In genomic region chr1:16895602-16896315, GRCh38 we compare ENCODE assay signal across 8 cellular contexts. TPM values are rescaled to one million over a fixed set of nuclear protein-coding genes. Genes with fewer than 3 reads are reported as not detected.
A peak's percentile ranks its signal among the peaks of the same experiment; 100 is the strongest.
DNase-seq lines count a peak whose midpoint lies in the region; ATAC-seq and FAIRE-seq lines count a peak whose summit lies in the region.
"Not testable (repeated sequence)": the region's sequence is repeated elsewhere in the genome, so short reads cannot be mapped to it uniquely, and the experiment has no call there.

Gene RNU1-2 (plus strand): TSS chr1:16895980.

- not testable (repeated sequence) for H4K91ac ChIP-seq in neuronal stem cell (ENCODE audit: low read depth, low read length, poor library complexity)

- H2AK5ac ChIP-seq in neuronal stem cell (ENCODE audit: low read depth, low read length): not testable (repeated sequence)

- H3K79me1 ChIP-seq in neuronal stem cell (ENCODE audit: low read depth, low read length): not testable (repeated sequence)

- peak; percentile 89 for FAIRE-seq in frontal cortex (lab: Jason Lieb, UNC)

- H3K4me3 ChIP-seq in GM08714 (ENCODE audit: low read length) (peak within 1 kb of the TSS; percentile 61), SK-N-MC (peak within 1 kb of the TSS; percentile 75), neuronal stem cell (ENCODE audit: low read length in 2 of 2) (peak within 1 kb of the TSS; percentile 45 to 62)

- peak within 1 kb of the TSS; percentile 73 for H3K23ac ChIP-seq in neuronal stem cell (ENCODE audit: low read depth, low read length, poor library complexity)

- WGBS in neuronal stem cell (ENCODE audit: extremely low coverage in 2 of 2, insufficient read length in 2 of 2, insufficient replicate concordance in 1 of 2), 2 donors: no CpG with 5 or more reads among the region's 39 CpGs

- H3K4ac ChIP-seq in neuronal stem cell (ENCODE audit: low read length): not testable (repeated sequence)

- H3K4me2 ChIP-seq in neuronal stem cell (ENCODE audit: insufficient read depth, low read length, poor library complexity, severe bottlenecking): peak within 1 kb of the TSS; percentile 31

- peak within 1 kb of the TSS; percentile 78 for H3K18ac ChIP-seq in neuronal stem cell (ENCODE audit: low read length)

- H2BK15ac ChIP-seq in neuronal stem cell (ENCODE audit: low read length): not testable (repeated sequence)

- H3K14ac ChIP-seq in neuronal stem cell (ENCODE audit: low read length): not testable (repeated sequence)

- H3K27me3 ChIP-seq in neuronal stem cell (ENCODE audit: control insufficient read depth in 3 of 3, insufficient read depth in 3 of 3, low read depth in 1 of 3, low read length in 3 of 3): not testable (repeated sequence)

- H3K36me3 ChIP-seq in SK-N-MC (ENCODE audit: insufficient read depth, low read length); neuronal stem cell (replicated peaks in 1 of 2; ENCODE audit: control insufficient read depth in 2 of 2, insufficient read depth in 2 of 2, low read length in 2 of 2): not testable (repeated sequence)

- not testable (repeated sequence) for H2BK120ac ChIP-seq in neuronal stem cell (ENCODE audit: low read depth, low read length)

- not testable (repeated sequence) for H3K9me3 ChIP-seq in SK-N-MC (ENCODE audit: low read depth, low read length); neuronal stem cell (replicated peaks in 1 of 2; ENCODE audit: control insufficient read depth in 2 of 2, insufficient read depth in 1 of 2, low read depth in 1 of 2, low read length in 2 of 2)

- H4K8ac ChIP-seq in neuronal stem cell (ENCODE audit: low read depth, low read length): not testable (repeated sequence)

- not testable (repeated sequence) for H3K4me1 ChIP-seq in neuronal stem cell (ENCODE audit: control insufficient read depth in 2 of 2, insufficient read depth in 1 of 2, low read depth in 1 of 2, low read length in 2 of 2)

- peak within 1 kb of the TSS; percentile 99 for H2BK5ac ChIP-seq in neuronal stem cell (ENCODE audit: low read length)

- H3K9ac ChIP-seq in SK-N-MC (ENCODE audit: insufficient read length) (peak within 1 kb of the TSS; percentile 86), neuronal stem cell (ENCODE audit: low read depth, low read length, poor library complexity) (peak within 1 kb of the TSS; percentile 30)

- H3K27ac ChIP-seq in SK-N-MC (peak within 1 kb of the TSS; percentile 97), neuronal stem cell (replicated peaks; ENCODE audit: low read length) (peak within 1 kb of the TSS; percentile 87)

- not testable (repeated sequence) for H2BK12ac ChIP-seq in neuronal stem cell (ENCODE audit: low read length)

- peak; percentile 99 for ATAC-seq in HG02610 (IDR thresholded peaks at IDR 0.05; ENCODE audit: unreplicated experiment)

- DNase-seq in NCI-H1092 (lab: John Stamatoyannopoulos, UW) (peak; percentile 94), SK-N-MC (ENCODE audit: low read depth, low spot score) (peak; percentile 100), frontal cortex (ENCODE audit: low spot score in 2 of 2) (peak in 1 of 2 donors; percentile 44), neuronal stem cell (ENCODE audit: low spot score) (peak; percentile 84), stromal cell of bone marrow (ENCODE audit: low read depth) (peak; percentile 98)
- peak; percentile 80 for DNase-seq in activated naive CD4-positive, alpha-beta T cell treated with Interleukin-2 at 50 U/mL for 16 hours

- H2AFZ ChIP-seq in neuronal stem cell (ENCODE audit: low read length): peak within 1 kb of the TSS; percentile 77

RNA-seq across cellular contexts. Expression of gene RNU1-2, which starts in this region (rescaled TPM):
- under 0.01 TPM for total RNA-seq in frontal cortex
- polyA plus RNA-seq in neuronal stem cell (2013, experiment 1 of 2): 14.3 TPM
- polyA plus RNA-seq in neuronal stem cell (2013, experiment 2 of 2): 15.9 TPM
